Comparison of ENCODE assay signal across 10 cellular contexts in genomic region chr22:31161386-31161785, GRCh38. TPM values are rescaled to one million over a fixed set of nuclear protein-coding genes. Genes with fewer than 3 reads are reported as not detected.
DNase-seq lines count a peak whose midpoint lies in the region; ATAC-seq, FAIRE-seq and TF ChIP-seq lines count a peak whose summit lies in the region.
"Had no signal": no experiment of that assay in that cellular context is flagged by ENCODE, and none has a peak within 500 bp of the region (broad histone marks: within the 10 kb centered on the region; RNA-seq: fewer than 3 reads in every experiment).

No MANE protein-coding gene starts in this region.

- no peaks in the 10 kb centered on the region for H4K20me1 ChIP-seq in HCT116 (ENCODE audit: insufficient read depth)

- no peak for FAIRE-seq in small intestine (lab: Jason Lieb, UNC)

- H3K9me2 ChIP-seq in HCT116 (ENCODE audit: insufficient read depth) = no peaks in the 10 kb centered on the region

- no peaks in the 10 kb centered on the region for H3K9me3 Mint-ChIP-seq in activated CD4-positive, alpha-beta memory T cell treated with anti-CD3 and anti-CD28 coated beads, Interleukin-2, amount 10 ng/mL, durations not matched to agents 7 days and 5 days

- POLR2A ChIA-PET in HCT116 (lab: Charles Lee) = no interaction called here
- POLR2A ChIA-PET in activated CD4-positive, alpha-beta memory T cell treated with anti-CD3 and anti-CD28 coated beads, Interleukin-2, amount 10 ng/mL, durations not matched to agents 7 days and 5 days (lab: Charles Lee) = interaction anchor here (1.9 to 4.4 kb wide), 2 partner anchors 13 to 50 kb away, joined by 6 to 33 read pairs; partner anchors contain the start of gene LIMK2

- TF ChIP-seq POLR2A in HCT116 (IDR thresholded peaks at IDR 0.05; ENCODE audit: borderline replicate concordance, extremely low read depth, insufficient read depth, insufficient read length) = no peak

- H3K4me3 ChIP-seq in HCT116 (replicated peaks in 1 of 2; ENCODE audit: low read depth in 1 of 2, low read length in 2 of 2) (peak overlapping the region; percentile 88 to 90; a peak in 2 of 4 replicates), iPS-15b (ENCODE audit: low read depth, low read length) (peak overlapping the region; percentile 77), small intestine (ENCODE audit: low read depth in 1 of 2, low read length in 2 of 2) (peak overlapping the region in 1 of 2 donors; percentile 81)

- H3K27ac Mint-ChIP-seq in activated CD4-positive, alpha-beta memory T cell treated with anti-CD3 and anti-CD28 coated beads, Interleukin-2, amount 10 ng/mL, durations not matched to agents 7 days and 5 days = no peak overlapping the region

- ATAC-seq in HCT116 = no peak

- peak overlapping the region; percentile 100 for H3K4me3 Mint-ChIP-seq in activated CD4-positive, alpha-beta memory T cell treated with anti-CD3 and anti-CD28 coated beads, Interleukin-2, amount 10 ng/mL, durations not matched to agents 7 days and 5 days

- H3K27me3 ChIP-seq in HCT116 (ENCODE audit: insufficient read depth, low read length) (no peaks in the 10 kb centered on the region), iPS-15b (ENCODE audit: control insufficient read depth, insufficient read depth, low read length) (peaks cover 14% of the 10 kb centered on the region), small intestine (ENCODE audit: control insufficient read depth in 2 of 2, insufficient read depth in 2 of 2, low read length in 2 of 2) (no peaks in the 10 kb centered on the region)

- H3K27ac ChIP-seq in HCT116 (ENCODE audit: low read depth, low read length) (no peak overlapping the region), small intestine (ENCODE audit: low read depth in 1 of 2, low read length in 1 of 2) (no peak overlapping the region)

- intact Hi-C loops in HCT116 (cut with micrococcal nuclease) = no loop called here

- H3K4me1 ChIP-seq in HCT116 (ENCODE audit: control insufficient read depth in 1 of 2, insufficient read depth in 2 of 2, low read length in 2 of 2) = peaks cover 8 to 14% of the 10 kb centered on the region in 2 experiments; a peak in 3 of 4 replicates
- peaks cover 3% of the 10 kb centered on the region for H3K4me1 ChIP-seq in iPS-15b (ENCODE audit: control insufficient read depth, insufficient read depth, low read length)
- no peaks in the 10 kb centered on the region for H3K4me1 ChIP-seq in small intestine (ENCODE audit: control insufficient read depth in 2 of 2, insufficient read depth in 1 of 2, low read depth in 1 of 2, low read length in 1 of 2)

- CTCF ChIA-PET in HCT116 (lab: Charles Lee) = interaction anchor here (1.1 to 4.0 kb wide), 2 partner anchors 16 to 54 kb away, joined by 3 to 16 read pairs; partner anchors contain the start of gene SELENOM
- CTCF ChIA-PET in activated CD4-positive, alpha-beta memory T cell treated with anti-CD3 and anti-CD28 coated beads, Interleukin-2, amount 10 ng/mL, durations not matched to agents 7 days and 5 days (lab: Charles Lee) = interaction anchor here (2.1 to 4.9 kb wide), 3 partner anchors 11 to 111 kb away, joined by 9 to 27 read pairs (median 10); partner anchors contain the start of gene LIMK2

- H3K36me3 ChIP-seq in HCT116 (ENCODE audit: control insufficient read depth in 1 of 2, insufficient read depth in 2 of 2, low read length in 2 of 2) = no peaks in the 10 kb centered on the region
- no peaks in the 10 kb centered on the region for H3K36me3 ChIP-seq in iPS-15b (ENCODE audit: control insufficient read depth, insufficient read depth, low read length)
- peaks cover 0 to 4% of the 10 kb centered on the region in 2 donors for H3K36me3 ChIP-seq in small intestine (ENCODE audit: control insufficient read depth in 2 of 2, insufficient read depth in 2 of 2, low read length in 2 of 2)

- no TSS peak for BruUV-seq in HCT116 (replicated peaks; lab: Mats Ljungman, UMichigan)

- H3K9me3 ChIP-seq in HCT116 (ENCODE audit: control insufficient read depth in 1 of 2, insufficient read depth in 1 of 2, low read depth in 1 of 2, low read length in 2 of 2) (no peaks in the 10 kb centered on the region), iPS-15b (ENCODE audit: control insufficient read depth, insufficient read depth, low read length) (no peaks in the 10 kb centered on the region), small intestine (ENCODE audit: control insufficient read depth, low read depth) (no peaks in the 10 kb centered on the region)

- TF ChIP-seq CTCF in HCT116 (IDR thresholded peaks at IDR 0.05 in 2 of 3, conservative IDR thresholded peaks at IDR 0.05 in 1 of 3; ENCODE audit: borderline replicate concordance in 1 of 3, insufficient read depth in 1 of 3, low read depth in 2 of 3, low read length in 2 of 3) = no peak

- H3K79me2 ChIP-seq in HCT116 (ENCODE audit: insufficient read depth, low read length) = peaks cover 22% of the 10 kb centered on the region

- no peak overlapping the region for H3K9ac ChIP-seq in HCT116 (ENCODE audit: low read length)
- H3K9ac ChIP-seq in iPS-15b (ENCODE audit: low read depth, low read length) = no peak overlapping the region

- H2AFZ ChIP-seq in HCT116 (ENCODE audit: low read depth, low read length, poor library complexity, severe bottlenecking) = no peak overlapping the region

- peaks cover 36% of the 10 kb centered on the region for H3K4me1 Mint-ChIP-seq in activated CD4-positive, alpha-beta memory T cell treated with anti-CD3 and anti-CD28 coated beads, Interleukin-2, amount 10 ng/mL, durations not matched to agents 7 days and 5 days

- peaks cover 2% of the 10 kb centered on the region for H3K27me3 Mint-ChIP-seq in activated CD4-positive, alpha-beta memory T cell treated with anti-CD3 and anti-CD28 coated beads, Interleukin-2, amount 10 ng/mL, durations not matched to agents 7 days and 5 days

- no peak for TF ChIP-seq RAD21 in HCT116 (IDR thresholded peaks at IDR 0.05; ENCODE audit: low read depth)

- H3K36me3 Mint-ChIP-seq in activated CD4-positive, alpha-beta memory T cell treated with anti-CD3 and anti-CD28 coated beads, Interleukin-2, amount 10 ng/mL, durations not matched to agents 7 days and 5 days (ENCODE audit: low read depth) = peaks cover 12% of the 10 kb centered on the region

- DNase-seq in HCT116 (ENCODE audit: low read depth, low spot score) (no peak), small intestine (peak; percentile 38), NCI-H2029 treated with DMSO at 0.1 percent for 48 hours (lab: John Stamatoyannopoulos, UW) (no peak), H4 (ENCODE audit: low spot score) (no peak), NCI-H526 (lab: John Stamatoyannopoulos, UW) (no peak), SW480 (ENCODE audit: low spot score) (no peak)
- no peak for DNase-seq in activated CD4-positive, alpha-beta memory T cell treated with anti-CD3 and anti-CD28 coated beads, Interleukin-2, amount 10 ng/mL, durations not matched to agents 7 days and 5 days
- DNase-seq: anterior cingulate cortex, occipital lobe had no signal

- RAD21 ChIA-PET in HCT116 (lab: Charles Lee; ENCODE audit: low non-redundant PET in 1 of 2, low total read pairs in 2 of 2, uncharacterized antibody in 2 of 2, unreplicated experiment in 2 of 2) = no interaction called here

- H3K4me2 ChIP-seq in HCT116 (ENCODE audit: low read length) = peak overlapping the region; percentile 94

TF ChIP-seq in HCT116, 20 proteins besides CTCF, POLR2A, EP300 and RAD21:
- no peak for TF ChIP-seq TCF7L2 (IDR thresholded peaks at IDR 0.05; ENCODE audit: borderline replicate concordance, extremely low read depth, insufficient read depth, insufficient read length)

RNA-seq across cellular contexts. Expression of gene RNF185, which starts 1.4 kb away (rescaled TPM):
- 17.1 TPM for total RNA-seq in HCT116 (2021; ENCODE audit: unreplicated experiment)
- 12.2 and 13.3 TPM in 2 replicates for polyA plus RNA-seq in HCT116 (2012)
- 10 to 100 TPM; 21.4 to 21.7 TPM for total RNA-seq in activated CD4-positive, alpha-beta memory T cell treated with anti-CD3 and anti-CD28 coated beads, Interleukin-2, amount 10 ng/mL, durations not matched to agents 7 days and 5 days
- 10 to 100 TPM; 18.3 to 34.9 (median 30.8) TPM for polyA plus RNA-seq in small intestine
- total RNA-seq in H4 (2014; rRNA removed; shearing (Covaris generic)) = 16.5 and 17.7 TPM in 2 replicates

RNA-seq across cellular contexts. Expression of gene PLA2G3, which starts 21.1 kb away (rescaled TPM):
- total RNA-seq in HCT116 (2021; ENCODE audit: unreplicated experiment) = not detected
- not detected in 2 replicates for polyA plus RNA-seq in HCT116 (2012)
- not detected for total RNA-seq in activated CD4-positive, alpha-beta memory T cell treated with anti-CD3 and anti-CD28 coated beads, Interleukin-2, amount 10 ng/mL, durations not matched to agents 7 days and 5 days
- 1 to 10 TPM in 1 of 3 donors, not detected in 2; 4.2 TPM for polyA plus RNA-seq in small intestine
- total RNA-seq in H4 (2014; rRNA removed; shearing (Covaris generic)) = not detected in 2 replicates
- total RNA-seq: occipital lobe had no signal

RNA-seq across cellular contexts. Expression of gene INPP5J, which starts 38.6 kb away (rescaled TPM):
- 8.9 TPM for total RNA-seq in HCT116 (2021; ENCODE audit: unreplicated experiment)
- polyA plus RNA-seq in HCT116 (2012) = 9.9 and 10.7 TPM in 2 replicates
- not detected for total RNA-seq in activated CD4-positive, alpha-beta memory T cell treated with anti-CD3 and anti-CD28 coated beads, Interleukin-2, amount 10 ng/mL, durations not matched to agents 7 days and 5 days
- 10 to 100 TPM; 12.2 to 93.7 (median 81.9) TPM for polyA plus RNA-seq in small intestine
- 0.45 and 0.79 TPM in 2 replicates for total RNA-seq in H4 (2014; rRNA removed; shearing (Covaris generic))

RNA-seq across cellular contexts. Expression of gene LIMK2, which starts 50.7 kb away (rescaled TPM):
- total RNA-seq in HCT116 (2021; ENCODE audit: unreplicated experiment) = 21.9 TPM
- 14.1 and 15.2 TPM in 2 replicates for polyA plus RNA-seq in HCT116 (2012)
- 10 to 100 TPM; 44.0 to 46.4 TPM for total RNA-seq in activated CD4-positive, alpha-beta memory T cell treated with anti-CD3 and anti-CD28 coated beads, Interleukin-2, amount 10 ng/mL, durations not matched to agents 7 days and 5 days
- polyA plus RNA-seq in small intestine = 10 to 100 TPM; 15.7 to 37.1 (median 21.1) TPM
- 3.8 and 4.9 TPM in 2 replicates for total RNA-seq in H4 (2014; rRNA removed; shearing (Covaris generic))

RNA-seq across cellular contexts. Expression of gene SELENOM, which starts 54.0 kb away (rescaled TPM):
- 65.6 TPM for total RNA-seq in HCT116 (2021; ENCODE audit: unreplicated experiment)
- polyA plus RNA-seq in HCT116 (2012) = 53.2 and 56.6 TPM in 2 replicates
- 1 to 10 TPM; 2.3 to 2.4 TPM for total RNA-seq in activated CD4-positive, alpha-beta memory T cell treated with anti-CD3 and anti-CD28 coated beads, Interleukin-2, amount 10 ng/mL, durations not matched to agents 7 days and 5 days
- polyA plus RNA-seq in small intestine = 100 to 1,000 TPM in 1 of 3 donors, 10 to 100 TPM in 2; 14.8 to 163 (median 90.0) TPM
- 2.3 and 10.0 TPM in 2 replicates for total RNA-seq in H4 (2014; rRNA removed; shearing (Covaris generic))
